Comparison of ENCODE assay signal across 1 cellular context in genomic region chr1:92323473-92324453, GRCh38.
TF ChIP-seq lines count a peak whose summit lies in the region.

No MANE protein-coding gene starts in this region.

TF ChIP-seq in HepG2, 621 proteins besides CTCF, POLR2A, EP300 and RAD21:
- TF ChIP-seq GFI1 (CRISPR knock-in tag; IDR thresholded peaks at IDR 0.05; ENCODE audit: borderline replicate concordance) (no peak), ZNF704 (CRISPR knock-in tag; IDR thresholded peaks at IDR 0.05; ENCODE audit: borderline replicate concordance) (no peak), RARA (CRISPR knock-in tag; IDR thresholded peaks at IDR 0.05) (no peak), ZNF549 (CRISPR knock-in tag; IDR thresholded peaks at IDR 0.05) (no peak), ZHX2 (IDR thresholded peaks at IDR 0.05; ENCODE audit: low read depth) (no peak), ZHX2 (CRISPR knock-in tag; IDR thresholded peaks at IDR 0.05; ENCODE audit: borderline replicate concordance) (no peak), KLF11 (CRISPR knock-in tag; IDR thresholded peaks at IDR 0.05) (no peak), FIP1L1 (IDR thresholded peaks at IDR 0.05; ENCODE audit: borderline replicate concordance, insufficient read depth, low read depth, low read length) (no peak)
TF ChIP-seq in HepG2: peak in this region for 0.
